In genomic region chr3:33394403-33395054, GRCh38 we compare ENCODE assay signal across 2 cellular contexts.
TF ChIP-seq lines count a peak whose summit lies in the region.

No MANE protein-coding gene starts in this region.

TF ChIP-seq in HEK293T, 16 proteins besides CTCF, POLR2A, EP300 and RAD21:
- TF ChIP-seq L3MBTL2 (conservative IDR thresholded peaks at IDR 0.05): no peak
- TF ChIP-seq ZNF384 (IDR thresholded peaks at IDR 0.05): peak; percentile 80

TF ChIP-seq in GM12878, 131 proteins besides CTCF, POLR2A, EP300 and RAD21:
- no peak for TF ChIP-seq IRF5 (IDR thresholded peaks at IDR 0.05; ENCODE audit: borderline replicate concordance)
- TF ChIP-seq KAT2A (conservative IDR thresholded peaks at IDR 0.05; ENCODE audit: control insufficient read depth, low read depth, low read length): no peak
- no peak for TF ChIP-seq ZNF687 (IDR thresholded peaks at IDR 0.05)
- no peak for TF ChIP-seq ZNF217 (IDR thresholded peaks at IDR 0.05)
- TF ChIP-seq RBBP5 (conservative IDR thresholded peaks at IDR 0.05): no peak
- TF ChIP-seq ZBTB40 (IDR thresholded peaks at IDR 0.05; ENCODE audit: borderline replicate concordance): peak; percentile 79
- no peak for TF ChIP-seq EED (IDR thresholded peaks at IDR 0.05; ENCODE audit: low read depth)
- TF ChIP-seq CHD4 (IDR thresholded peaks at IDR 0.05): no peak
- no peak for TF ChIP-seq YBX1 (IDR thresholded peaks at IDR 0.05)
- peak; percentile 61 for TF ChIP-seq ZNF384 (IDR thresholded peaks at IDR 0.05; ENCODE audit: borderline replicate concordance, low read depth, low read length)
